Comparison of ENCODE assay signal across 1 cellular context in the genomic region with DNA sequence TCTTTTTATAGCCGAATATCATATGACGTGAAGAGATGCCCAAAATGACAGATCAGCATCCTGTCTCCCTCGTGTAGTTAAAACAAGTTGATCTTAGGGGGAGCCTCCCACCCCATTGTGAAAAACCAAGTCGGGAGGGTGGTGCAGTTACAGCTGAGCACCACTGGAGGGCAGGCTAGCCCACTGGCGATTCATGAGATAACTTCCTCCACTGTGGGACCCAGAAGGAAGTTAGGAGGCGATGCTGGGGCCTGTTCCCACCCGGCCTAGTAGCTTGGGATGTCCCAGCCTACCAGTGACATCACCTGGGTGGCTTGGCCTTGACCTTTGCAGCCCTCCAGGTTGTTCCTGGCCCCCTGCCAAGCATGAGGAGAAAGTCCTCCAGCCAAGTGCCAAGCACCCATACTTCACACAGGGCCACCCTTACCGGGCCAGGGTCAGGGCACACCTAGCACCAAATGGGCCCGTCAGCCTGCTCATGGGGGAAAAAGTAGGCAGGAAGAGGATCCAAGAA.
TF ChIP-seq lines count a peak whose summit lies in the region.

No MANE protein-coding gene starts in this region.

TF ChIP-seq in H1, 55 proteins besides CTCF, POLR2A, EP300 and RAD21 (continued from another document):
- TF ChIP-seq, protein P1, sequence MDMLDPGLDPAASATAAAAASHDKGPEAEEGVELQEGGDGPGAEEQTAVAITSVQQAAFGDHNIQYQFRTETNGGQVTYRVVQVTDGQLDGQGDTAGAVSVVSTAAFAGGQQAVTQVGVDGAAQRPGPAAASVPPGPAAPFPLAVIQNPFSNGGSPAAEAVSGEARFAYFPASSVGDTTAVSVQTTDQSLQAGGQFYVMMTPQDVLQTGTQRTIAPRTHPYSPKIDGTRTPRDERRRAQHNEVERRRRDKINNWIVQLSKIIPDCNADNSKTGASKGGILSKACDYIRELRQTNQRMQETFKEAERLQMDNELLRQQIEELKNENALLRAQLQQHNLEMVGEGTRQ (IDR thresholded peaks at IDR 0.05; ENCODE audit: low read length) = no peak
- TF ChIP-seq CREB1 (IDR thresholded peaks at IDR 0.05) (peak; percentile 34; the same call in 1 of the 2 replicates), SUZ12 (IDR thresholded peaks at IDR 0.05; ENCODE audit: low read length) (no peak), HDAC2 (IDR thresholded peaks at IDR 0.05; ENCODE audit: borderline replicate concordance in 1 of 2, low read depth in 2 of 2, low read length in 2 of 2) (0 out of 4 replicates have a peak, but pooled peaks of 1 of the 2 experiments have one; percentile 35), SIN3A (conservative IDR thresholded peaks at IDR 0.05 in 1 of 2, IDR thresholded peaks at IDR 0.05 in 1 of 2; ENCODE audit: low read depth in 1 of 2, low read length in 2 of 2) (peak in 1 of 2 experiments; percentile 70; a peak in 1 of 4 replicates), RXRA (IDR thresholded peaks at IDR 0.05; ENCODE audit: insufficient read depth, low read depth, low read length) (no peak), BACH1 (IDR thresholded peaks at IDR 0.05; ENCODE audit: low read length) (no peak), TAF7 (optimal IDR thresholded peaks at IDR 0.05; ENCODE audit: borderline replicate concordance, low read depth, low read length) (no peak)
- TF ChIP-seq, protein P2, sequence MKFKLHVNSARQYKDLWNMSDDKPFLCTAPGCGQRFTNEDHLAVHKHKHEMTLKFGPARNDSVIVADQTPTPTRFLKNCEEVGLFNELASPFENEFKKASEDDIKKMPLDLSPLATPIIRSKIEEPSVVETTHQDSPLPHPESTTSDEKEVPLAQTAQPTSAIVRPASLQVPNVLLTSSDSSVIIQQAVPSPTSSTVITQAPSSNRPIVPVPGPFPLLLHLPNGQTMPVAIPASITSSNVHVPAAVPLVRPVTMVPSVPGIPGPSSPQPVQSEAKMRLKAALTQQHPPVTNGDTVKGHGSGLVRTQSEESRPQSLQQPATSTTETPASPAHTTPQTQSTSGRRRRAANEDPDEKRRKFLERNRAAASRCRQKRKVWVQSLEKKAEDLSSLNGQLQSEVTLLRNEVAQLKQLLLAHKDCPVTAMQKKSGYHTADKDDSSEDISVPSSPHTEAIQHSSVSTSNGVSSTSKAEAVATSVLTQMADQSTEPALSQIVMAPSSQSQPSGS (IDR thresholded peaks at IDR 0.05; ENCODE audit: low read length) = no peak
